Comparison of ENCODE assay signal across 13 cellular contexts in genomic region chr3:194160158-194160557, GRCh38.
"Had no signal": no experiment of that assay in that cellular context is flagged by ENCODE, and none has a peak within 500 bp of the region (broad histone marks: within the 10 kb centered on the region; RNA-seq: fewer than 3 reads in every experiment).

No MANE protein-coding gene starts in this region.

- DNase-seq: activated CD4-positive, alpha-beta T cell treated with anti-CD3 and anti-CD28 coated beads, Interleukin-2, amount 50 U/mL, for 1 hour; activated effector memory CD4-positive, alpha-beta T cell treated with Interleukin-2 at 50 U/mL for 16 hours; amygdala; brain microvascular endothelial cell; foreskin fibroblast; psoas muscle; stimulated activated CD4-positive, alpha-beta T cell treated with anti-CD3 and anti-CD28 coated beads, Interleukin-12 subunit alpha, Interleukin-12 subunit beta, amount 100 ng/mL, for 4 hours; stimulated activated naive CD4-positive, alpha-beta T cell; T-helper 2 cell had no signal

- H3K27ac ChIP-seq: brain microvascular endothelial cell, esophagus muscularis mucosa, neutrophil, psoas muscle had no signal

- H3K4me3 ChIP-seq: esophagus muscularis mucosa, psoas muscle had no signal

- H3K9me3 ChIP-seq: esophagus muscularis mucosa, neutrophil, psoas muscle had no signal

- ATAC-seq: left lobe of liver had no signal

- H3K4me1 ChIP-seq: esophagus muscularis mucosa, psoas muscle had no signal

- H3K4me3 Mint-ChIP-seq: activated naive CD8-positive, alpha-beta T cell had no signal

- H3K27me3 ChIP-seq: esophagus muscularis mucosa, neutrophil had no signal

- H3K27ac Mint-ChIP-seq: activated naive CD8-positive, alpha-beta T cell had no signal

- H3K36me3 Mint-ChIP-seq: activated naive CD8-positive, alpha-beta T cell had no signal

- H3K36me3 ChIP-seq: brain microvascular endothelial cell, esophagus muscularis mucosa had no signal
